14 cellular contexts compared by ENCODE assay signal in genomic region chr5:4947899-4948556, GRCh38.
DNase-seq lines count a peak whose midpoint lies in the region; TF ChIP-seq lines count a peak whose summit lies in the region.
"Had no signal": no experiment of that assay in that cellular context is flagged by ENCODE, and none has a peak within 500 bp of the region (broad histone marks: within the 10 kb centered on the region; RNA-seq: fewer than 3 reads in every experiment).

No MANE protein-coding gene starts in this region.

- DNase-seq in DMS153 treated with DMSO at 0.1 percent for 48 hours (lab: John Stamatoyannopoulos, UW; ENCODE audit: unreplicated experiment) = peak; percentile 10
- DNase-seq in DMS153 (lab: John Stamatoyannopoulos, UW) = no peak
- peak; percentile 67 for DNase-seq in Daoy (ENCODE audit: low read depth)
- peak; percentile 50 for DNase-seq in NCI-H524 treated with DMSO at 0.1 percent for 48 hours (lab: John Stamatoyannopoulos, UW)
- peak; percentile 24 for DNase-seq in glutamatergic neuron
- DNase-seq in NCI-H2171 (lab: John Stamatoyannopoulos, UW) = no peak
- DNase-seq in colonic mucosa = no peak
- no peak for DNase-seq in COLO668 (lab: John Stamatoyannopoulos, UW; ENCODE audit: unreplicated experiment)
- DNase-seq: CD8-positive, alpha-beta T cell; DMS79; EL; HCEC 1CT had no signal

- no peaks in the 10 kb centered on the region for H3K9me3 Mint-ChIP-seq in glutamatergic neuron (ENCODE audit: unreplicated experiment)
- H3K9me3 Mint-ChIP-seq: CD8-positive, alpha-beta T cell had no signal

- no peak overlapping the region for H3K27ac ChIP-seq in colonic mucosa
- H3K27ac ChIP-seq: 22Rv1 had no signal

- intact Hi-C loops in colonic mucosa (cut with DNase I) = no loop called here

- no peaks in the 10 kb centered on the region for H3K27me3 ChIP-seq in colonic mucosa

- H3K4me1 Mint-ChIP-seq in glutamatergic neuron (ENCODE audit: low read depth, unreplicated experiment) = peaks cover 12% of the 10 kb centered on the region
- H3K4me1 Mint-ChIP-seq: CD14-positive monocyte had no signal

- no peaks in the 10 kb centered on the region for H3K9me3 ChIP-seq in colonic mucosa

- H3K27ac Mint-ChIP-seq in glutamatergic neuron (ENCODE audit: unreplicated experiment) = no peak overlapping the region
- H3K27ac Mint-ChIP-seq: CD14-positive monocyte; CD8-positive, alpha-beta T cell had no signal

- H3K4me1 ChIP-seq in colonic mucosa = no peaks in the 10 kb centered on the region

- no peak overlapping the region for H3K9ac ChIP-seq in colonic mucosa (ENCODE audit: low read depth in 2 of 2, low read length in 2 of 2)

- H3K36me3 Mint-ChIP-seq in glutamatergic neuron (ENCODE audit: unreplicated experiment) = no peaks in the 10 kb centered on the region
- H3K36me3 Mint-ChIP-seq: CD14-positive monocyte; CD8-positive, alpha-beta T cell had no signal

- no peak for TF ChIP-seq CTCF in glutamatergic neuron (IDR thresholded peaks at IDR 0.05; ENCODE audit: partially characterized antibody, unreplicated experiment)
- TF ChIP-seq CTCF in colonic mucosa (IDR thresholded peaks at IDR 0.05) = no peak

- no peaks in the 10 kb centered on the region for H3K36me3 ChIP-seq in colonic mucosa

- peaks cover 2% of the 10 kb centered on the region for H3K27me3 Mint-ChIP-seq in glutamatergic neuron (ENCODE audit: unreplicated experiment)

- no peak overlapping the region for H3K4me3 ChIP-seq in colonic mucosa

- H3K4me3 Mint-ChIP-seq in glutamatergic neuron (ENCODE audit: unreplicated experiment) = no peak overlapping the region
- H3K4me3 Mint-ChIP-seq: CD14-positive monocyte; CD8-positive, alpha-beta T cell had no signal

Comparison
In these comparisons a context has a peak if more than half of its experiments do, and no peak if none do; other contexts are left out.
1. DNase-seq: peak in DMS153 treated with DMSO at 0.1 percent for 48 hours (single experiment), Daoy (single experiment), NCI-H524 treated with DMSO at 0.1 percent for 48 hours (single experiment) and glutamatergic neuron (single experiment); none in DMS153 (single experiment), NCI-H2171 (single experiment), colonic mucosa (single experiment) and COLO668 (single experiment).